1 cellular context compared by ENCODE assay signal in the genomic region with DNA sequence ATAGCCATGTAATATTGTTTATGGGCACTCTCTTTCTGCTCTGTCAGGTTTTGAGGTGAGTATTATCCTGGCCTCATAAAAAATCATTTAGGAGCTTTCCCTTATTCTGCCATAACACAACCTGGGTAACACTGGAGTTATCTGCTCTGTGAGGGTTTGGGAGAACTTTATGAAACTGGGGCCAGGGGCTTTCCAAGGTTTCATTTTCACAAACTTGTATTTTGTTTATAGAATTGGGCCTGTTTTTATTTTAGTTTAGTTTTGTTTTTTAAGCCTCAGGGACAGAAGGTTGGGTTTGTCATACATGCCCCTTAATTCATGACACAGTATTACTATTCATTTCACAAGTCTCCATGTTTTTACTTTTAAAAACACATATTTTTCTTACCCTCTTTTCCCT.
TF ChIP-seq lines count a peak whose summit lies in the region.

No MANE protein-coding gene starts in this region.

TF ChIP-seq in GM12878, 131 proteins besides CTCF, POLR2A, EP300 and RAD21 (continued from another document):
- TF ChIP-seq, protein P1, sequence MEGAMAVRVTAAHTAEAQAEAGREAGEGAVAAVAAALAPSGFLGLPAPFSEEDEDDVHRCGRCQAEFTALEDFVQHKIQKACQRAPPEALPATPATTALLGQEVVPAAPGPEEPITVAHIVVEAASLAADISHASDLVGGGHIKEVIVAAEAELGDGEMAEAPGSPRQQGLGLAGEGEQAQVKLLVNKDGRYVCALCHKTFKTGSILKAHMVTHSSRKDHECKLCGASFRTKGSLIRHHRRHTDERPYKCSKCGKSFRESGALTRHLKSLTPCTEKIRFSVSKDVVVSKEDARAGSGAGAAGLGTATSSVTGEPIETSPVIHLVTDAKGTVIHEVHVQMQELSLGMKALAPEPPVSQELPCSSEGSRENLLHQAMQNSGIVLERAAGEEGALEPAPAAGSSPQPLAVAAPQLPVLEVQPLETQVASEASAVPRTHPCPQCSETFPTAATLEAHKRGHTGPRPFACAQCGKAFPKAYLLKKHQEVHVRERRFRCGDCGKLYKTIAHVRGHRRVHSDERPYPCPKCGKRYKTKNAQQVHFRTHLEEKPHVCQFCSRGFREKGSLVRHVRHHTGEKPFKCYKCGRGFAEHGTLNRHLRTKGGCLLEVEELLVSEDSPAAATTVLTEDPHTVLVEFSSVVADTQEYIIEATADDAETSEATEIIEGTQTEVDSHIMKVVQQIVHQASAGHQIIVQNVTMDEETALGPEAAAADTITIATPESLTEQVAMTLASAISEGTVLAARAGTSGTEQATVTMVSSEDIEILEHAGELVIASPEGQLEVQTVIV (IDR thresholded peaks at IDR 0.05; ENCODE audit: borderline replicate concordance, partially characterized antibody), result no peak
- no peak for TF ChIP-seq CHD4 (IDR thresholded peaks at IDR 0.05)
- TF ChIP-seq CHD2 (IDR thresholded peaks at IDR 0.05; ENCODE audit: borderline replicate concordance, low read depth, low read length), result no peak
